In the genomic region with DNA sequence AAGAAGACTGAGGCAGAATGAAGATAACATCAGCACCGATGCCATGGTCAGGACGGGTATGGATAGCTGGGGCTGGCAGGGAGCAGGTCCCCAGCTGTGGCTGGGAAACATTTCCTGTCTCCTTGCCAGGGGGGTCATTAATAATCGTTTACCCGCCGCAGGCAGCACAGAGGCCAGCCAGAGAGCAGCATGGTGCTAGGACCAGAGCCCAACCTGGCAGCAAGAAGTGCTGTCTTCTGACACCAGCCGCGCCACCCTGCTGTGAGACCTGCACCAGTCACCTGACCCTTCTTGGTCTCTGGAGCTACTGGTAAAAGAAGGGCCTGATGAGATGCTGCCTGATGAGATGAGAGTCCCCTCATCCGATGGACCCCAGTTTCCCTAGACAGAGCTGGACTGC, we compare ENCODE assay signal across 11 cellular contexts. TPM values are rescaled to one million over a fixed set of nuclear protein-coding genes. Genes with fewer than 3 reads are reported as not detected.
"Had no signal": no experiment of that assay in that cellular context is flagged by ENCODE, and none has a peak within 500 bp of the region (broad histone marks: within the 10 kb centered on the region; RNA-seq: fewer than 3 reads in every experiment).

No MANE protein-coding gene starts in this region.

- DNase-seq: activated B cell treated with CpG ODN at 0.5 μM for 24 hours; activated CD4-positive, alpha-beta T cell treated with anti-CD3 and anti-CD28 coated beads, Interleukin-2, amount 10 ng/mL, durations not matched to agents 24 days and 14 days; activated CD8-positive, alpha-beta memory T cell treated with anti-CD3 and anti-CD28 coated beads for 24 hours; activated naive CD4-positive, alpha-beta T cell treated with anti-CD3 and anti-CD28 coated beads for 36 hours; foreskin keratinocyte; head of caudate nucleus; mucosa of descending colon; naive thymus-derived CD8-positive, alpha-beta T cell; stomach had no signal

- H3K4me1 ChIP-seq: foreskin keratinocyte, prostate gland had no signal

- H3K27ac ChIP-seq: cardiac muscle cell, foreskin keratinocyte, prostate gland, stomach had no signal

- H3K9me3 ChIP-seq: mucosa of descending colon, prostate gland, stomach had no signal

- H3K36me3 ChIP-seq: cardiac muscle cell, prostate gland, stomach had no signal

- ATAC-seq: foreskin keratinocyte; mucosa of descending colon; naive thymus-derived CD8-positive, alpha-beta T cell had no signal

- H3K4me3 ChIP-seq: cardiac muscle cell, mucosa of descending colon, prostate gland, stomach had no signal

RNA-seq across cellular contexts. Expression of gene PDE2A, which starts 36.3 kb away (rescaled TPM):
- polyA plus RNA-seq: cardiac muscle cell had no signal
